Comparison of ENCODE assay signal across 9 cellular contexts in genomic region chr2:233210843-233211600, GRCh38. TPM values are rescaled to one million over a fixed set of nuclear protein-coding genes. Genes with fewer than 3 reads are reported as not detected.
A peak's percentile ranks its signal among the peaks of the same experiment; 100 is the strongest.
DNase-seq lines count a peak whose midpoint lies in the region; ATAC-seq and TF ChIP-seq lines count a peak whose summit lies in the region.
"Had no signal": no experiment of that assay in that cellular context is flagged by ENCODE, and none has a peak within 500 bp of the region (broad histone marks: within the 10 kb centered on the region; RNA-seq: fewer than 3 reads in every experiment).

No MANE protein-coding gene starts in this region.

- DNase-seq in activated CD8-positive, alpha-beta T cell treated with anti-CD3 and anti-CD28 coated beads, Interleukin-2, amount 10 ng/mL, durations not matched to agents 7 days and 5 days = no peak
- DNase-seq in activated CD8-positive, alpha-beta T cell treated with anti-CD3 and anti-CD28 coated beads for 36 hours = no peak
- DNase-seq in coronary artery (ENCODE audit: low spot score) (no peak), mucosa of descending colon (peak; percentile 63 to 77 (median 77)), CD1c-positive myeloid dendritic cell (ENCODE audit: extremely low spot score) (no peak), germinal center (ENCODE audit: low spot score) (no peak)
- no peak for DNase-seq in stimulated activated CD4-positive, alpha-beta T cell treated with anti-CD3 and anti-CD28 coated beads, Interleukin-2, amount 100 ng/mL, for 24 hours

- peak overlapping the region; percentile 70 for H3K27ac Mint-ChIP-seq in activated CD8-positive, alpha-beta T cell treated with anti-CD3 and anti-CD28 coated beads, Interleukin-2, amount 10 ng/mL, durations not matched to agents 7 days and 5 days
- no peak overlapping the region for H3K27ac Mint-ChIP-seq in activated CD8-positive, alpha-beta T cell treated with anti-CD3 and anti-CD28 coated beads for 36 hours

- no peak overlapping the region for H3K4me3 Mint-ChIP-seq in activated CD8-positive, alpha-beta T cell treated with anti-CD3 and anti-CD28 coated beads, Interleukin-2, amount 10 ng/mL, durations not matched to agents 7 days and 5 days
- no peak overlapping the region for H3K4me3 Mint-ChIP-seq in activated CD8-positive, alpha-beta T cell treated with anti-CD3 and anti-CD28 coated beads for 36 hours

- no peak for ATAC-seq in activated CD8-positive, alpha-beta T cell treated with anti-CD3 and anti-CD28 coated beads, Interleukin-2, amount 10 ng/mL, durations not matched to agents 7 days and 5 days
- ATAC-seq in activated CD8-positive, alpha-beta T cell treated with anti-CD3 and anti-CD28 coated beads for 36 hours = no peak
- ATAC-seq in mucosa of descending colon (peak; percentile 88), GM19455 (IDR thresholded peaks at IDR 0.05; ENCODE audit: unreplicated experiment) (no peak)

- no peaks in the 10 kb centered on the region for H3K36me3 ChIP-seq in mucosa of descending colon (ENCODE audit: low read depth)

- peaks cover 20% of the 10 kb centered on the region for H3K4me1 Mint-ChIP-seq in activated CD8-positive, alpha-beta T cell treated with anti-CD3 and anti-CD28 coated beads, Interleukin-2, amount 10 ng/mL, durations not matched to agents 7 days and 5 days (ENCODE audit: low read depth)
- H3K4me1 Mint-ChIP-seq in activated CD8-positive, alpha-beta T cell treated with anti-CD3 and anti-CD28 coated beads for 36 hours (ENCODE audit: low read depth) = peaks cover 10% of the 10 kb centered on the region

- H3K27me3 Mint-ChIP-seq in activated CD8-positive, alpha-beta T cell treated with anti-CD3 and anti-CD28 coated beads, Interleukin-2, amount 10 ng/mL, durations not matched to agents 7 days and 5 days (ENCODE audit: low read depth) = no peaks in the 10 kb centered on the region
- H3K27me3 Mint-ChIP-seq in activated CD8-positive, alpha-beta T cell treated with anti-CD3 and anti-CD28 coated beads for 36 hours = no peaks in the 10 kb centered on the region

- peak overlapping the region in 1 of 2 donors; percentile 78 for H3K27ac ChIP-seq in coronary artery
- H3K27ac ChIP-seq: BLaER1 had no signal

- no peaks in the 10 kb centered on the region for H3K4me1 ChIP-seq in mucosa of descending colon (ENCODE audit: low read depth)

- H3K4me3 ChIP-seq in coronary artery = peak overlapping the region; percentile 68
- H3K4me3 ChIP-seq in mucosa of descending colon = no peak overlapping the region
- H3K4me3 ChIP-seq: BLaER1 had no signal

- POLR2A ChIA-PET in activated CD8-positive, alpha-beta T cell treated with anti-CD3 and anti-CD28 coated beads, Interleukin-2, amount 10 ng/mL, durations not matched to agents 7 days and 5 days (lab: Charles Lee) = interaction anchor here (0.6 kb wide), 1 partner anchor 19 kb away, joined by 3 read pairs; no protein-coding TSS in a partner anchor
- POLR2A ChIA-PET in activated CD8-positive, alpha-beta T cell treated with anti-CD3 and anti-CD28 coated beads for 36 hours (lab: Charles Lee) = interaction anchor here (0.7 kb wide), 1 partner anchor 13 kb away, joined by 3 read pairs; no protein-coding TSS in a partner anchor

- H3K36me3 Mint-ChIP-seq in activated CD8-positive, alpha-beta T cell treated with anti-CD3 and anti-CD28 coated beads, Interleukin-2, amount 10 ng/mL, durations not matched to agents 7 days and 5 days (ENCODE audit: low read depth) = peaks cover 26% of the 10 kb centered on the region
- no peaks in the 10 kb centered on the region for H3K36me3 Mint-ChIP-seq in activated CD8-positive, alpha-beta T cell treated with anti-CD3 and anti-CD28 coated beads for 36 hours (ENCODE audit: low read depth)

- no peak for TF ChIP-seq CTCF in activated CD8-positive, alpha-beta T cell treated with anti-CD3 and anti-CD28 coated beads for 36 hours (IDR thresholded peaks at IDR 0.05)
- TF ChIP-seq CTCF in coronary artery (IDR thresholded peaks at IDR 0.05) = no peak
- no peak for TF ChIP-seq CTCF in mucosa of descending colon (IDR thresholded peaks at IDR 0.05)

- H3K9me3 ChIP-seq in mucosa of descending colon = no peaks in the 10 kb centered on the region
- H3K9me3 ChIP-seq: BLaER1 had no signal

- H3K9me3 Mint-ChIP-seq in activated CD8-positive, alpha-beta T cell treated with anti-CD3 and anti-CD28 coated beads, Interleukin-2, amount 10 ng/mL, durations not matched to agents 7 days and 5 days (ENCODE audit: insufficient read depth) = no peaks in the 10 kb centered on the region
- H3K9me3 Mint-ChIP-seq in activated CD8-positive, alpha-beta T cell treated with anti-CD3 and anti-CD28 coated beads for 36 hours = no peaks in the 10 kb centered on the region

- intact Hi-C loops in activated CD8-positive, alpha-beta T cell treated with anti-CD3 and anti-CD28 coated beads for 36 hours (cut with micrococcal nuclease) = no loop called here
- intact Hi-C loops in mucosa of descending colon (cut with DNase I, micrococcal nuclease) = no loop called here

- CTCF ChIA-PET in activated CD8-positive, alpha-beta T cell treated with anti-CD3 and anti-CD28 coated beads, Interleukin-2, amount 10 ng/mL, durations not matched to agents 7 days and 5 days (lab: Charles Lee) = interaction anchor here (1.2 kb wide), 1 partner anchor 40 kb away, joined by 4 read pairs; no protein-coding TSS in a partner anchor
- CTCF ChIA-PET in activated CD8-positive, alpha-beta T cell treated with anti-CD3 and anti-CD28 coated beads for 36 hours (lab: Charles Lee) = interaction anchor here (1.5 kb wide), 1 partner anchor 40 kb away, joined by 5 read pairs; the partner anchor contains the start of gene ATG16L1

RNA-seq across cellular contexts. Expression of gene ATG16L1, which starts 40.5 kb away (rescaled TPM):
- 10 to 100 TPM; 47.2 to 50.5 TPM for total RNA-seq in activated CD8-positive, alpha-beta T cell treated with anti-CD3 and anti-CD28 coated beads, Interleukin-2, amount 10 ng/mL, durations not matched to agents 7 days and 5 days
- 10 to 100 TPM; 22.1 to 24.4 TPM for total RNA-seq in activated CD8-positive, alpha-beta T cell treated with anti-CD3 and anti-CD28 coated beads for 36 hours
- 10 to 100 TPM; 29.5 to 42.9 (median 36.0) TPM for total RNA-seq in mucosa of descending colon

Comparison
In these comparisons a context has a peak if more than half of its experiments do, and no peak if none do; other contexts are left out.
1. DNase-seq: peak in mucosa of descending colon (3 of 3); none in activated CD8-positive, alpha-beta T cell treated with anti-CD3 and anti-CD28 coated beads, Interleukin-2, amount 10 ng/mL, durations not matched to agents 7 days and 5 days (single experiment), activated CD8-positive, alpha-beta T cell treated with anti-CD3 and anti-CD28 coated beads for 36 hours (single experiment), coronary artery (single experiment), CD1c-positive myeloid dendritic cell (single experiment), stimulated activated CD4-positive, alpha-beta T cell treated with anti-CD3 and anti-CD28 coated beads, Interleukin-2, amount 100 ng/mL, for 24 hours (0 of 2) and germinal center (single experiment).